14 cellular contexts compared by ENCODE assay signal in the genomic region with DNA sequence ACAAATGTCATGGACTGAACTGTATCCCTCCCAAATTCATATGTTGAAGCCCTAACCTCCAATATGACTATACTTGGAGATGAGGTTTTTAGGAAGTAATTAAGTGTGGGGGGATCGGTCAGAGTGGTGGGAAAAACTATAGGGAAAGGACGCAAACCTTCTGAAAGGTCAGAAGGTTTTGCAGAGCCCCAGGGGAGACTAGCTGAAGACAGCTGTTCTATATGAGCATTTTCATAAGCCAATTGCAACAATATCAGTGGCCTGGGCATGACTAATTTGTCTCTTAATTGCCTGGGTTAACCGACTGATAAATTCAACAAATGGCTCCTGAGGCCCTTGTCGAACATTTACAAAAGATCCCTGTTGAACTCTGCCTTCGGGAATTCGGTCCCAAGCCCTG. TPM values are rescaled to one million over a fixed set of nuclear protein-coding genes. Genes with fewer than 3 reads are reported as not detected.
"Had no signal": no experiment of that assay in that cellular context is flagged by ENCODE, and none has a peak within 500 bp of the region (broad histone marks: within the 10 kb centered on the region; RNA-seq: fewer than 3 reads in every experiment).

No MANE protein-coding gene starts in this region.

RNA-seq across cellular contexts. Expression of a gene that starts 35.1 kb away (rescaled TPM):
- total RNA-seq: endothelial cell of umbilical vein, epithelial cell of proximal tubule, fibroblast of villous mesenchyme, foreskin keratinocyte, heart right ventricle, kidney epithelial cell, left cardiac atrium, left ventricle myocardium superior, lower lobe of right lung, lung microvascular endothelial cell, mesenteric fat pad, mucosa of descending colon, myocyte had no signal
- polyA plus RNA-seq: keratinocyte had no signal
